Comparison of ENCODE assay signal across 2 cellular contexts in genomic region chr4:122577808-122578781, GRCh38.
TF ChIP-seq lines count a peak whose summit lies in the region.

No MANE protein-coding gene starts in this region.

TF ChIP-seq in HCT116, 20 proteins besides CTCF, POLR2A, EP300 and RAD21 (continued from another document):
- no peak for TF ChIP-seq SIN3A (IDR thresholded peaks at IDR 0.05; ENCODE audit: low read depth)
- TF ChIP-seq REST (IDR thresholded peaks at IDR 0.05; ENCODE audit: low read depth): no peak
- TF ChIP-seq EGR1 (IDR thresholded peaks at IDR 0.05; ENCODE audit: low read depth): no peak
- TF ChIP-seq SP1 (IDR thresholded peaks at IDR 0.05; ENCODE audit: low read depth): no peak
- TF ChIP-seq TCF7L2 (IDR thresholded peaks at IDR 0.05; ENCODE audit: borderline replicate concordance, extremely low read depth, insufficient read depth, insufficient read length): no peak
- TF ChIP-seq ZBTB33 (IDR thresholded peaks at IDR 0.05; ENCODE audit: extremely low read depth, insufficient replicate concordance, low read length): no peak
- no peak for TF ChIP-seq ZFX (IDR thresholded peaks at IDR 0.05)
- no peak for TF ChIP-seq EZH2phosphoT487 (IDR thresholded peaks at IDR 0.05; ENCODE audit: borderline replicate concordance)
- TF ChIP-seq YY1 (IDR thresholded peaks at IDR 0.05; ENCODE audit: extremely low read depth, insufficient replicate concordance, low read depth, low read length): no peak

TF ChIP-seq in HepG2, 621 proteins besides CTCF, POLR2A, EP300 and RAD21:
- TF ChIP-seq ZNF280D (CRISPR knock-in tag; IDR thresholded peaks at IDR 0.05) (no peak), FOXM1 (CRISPR knock-in tag; IDR thresholded peaks at IDR 0.05) (no peak), SP140L (CRISPR knock-in tag; IDR thresholded peaks at IDR 0.05; ENCODE audit: borderline replicate concordance) (no peak), CCAR2 (optimal IDR thresholded peaks at IDR 0.05; ENCODE audit: low read depth, low read length) (no peak), SMC3 (IDR thresholded peaks at IDR 0.05; ENCODE audit: low read length) (peak; percentile 61), ZNF451 (CRISPR knock-in tag; IDR thresholded peaks at IDR 0.05) (no peak), MXD1 (CRISPR knock-in tag; IDR thresholded peaks at IDR 0.05) (no peak), STAG1 (CRISPR knock-in tag; IDR thresholded peaks at IDR 0.05) (peak; percentile 43)
